Comparison of ENCODE assay signal across 22 cellular contexts in genomic region chr10:52688906-52689305, GRCh38.
A peak's percentile ranks its signal among the peaks of the same experiment; 100 is the strongest.
DNase-seq lines count a peak whose midpoint lies in the region; ATAC-seq, FAIRE-seq and TF ChIP-seq lines count a peak whose summit lies in the region.
"Had no signal": no experiment of that assay in that cellular context is flagged by ENCODE, and none has a peak within 500 bp of the region (broad histone marks: within the 10 kb centered on the region; RNA-seq: fewer than 3 reads in every experiment).

No MANE protein-coding gene starts in this region.

- no peaks in the 10 kb centered on the region for H3K36me3 Mint-ChIP-seq in glutamatergic neuron (ENCODE audit: unreplicated experiment)
- no peaks in the 10 kb centered on the region for H3K36me3 Mint-ChIP-seq in activated T-cell treated with anti-CD3 and anti-CD28 coated beads, Interleukin-2, amount 50 U/mL, for 4 hours (ENCODE audit: insufficient read depth)
- H3K36me3 Mint-ChIP-seq: IgD-negative memory B cell had no signal

- no peaks in the 10 kb centered on the region for H3K4me1 Mint-ChIP-seq in glutamatergic neuron (ENCODE audit: low read depth, unreplicated experiment)
- H3K4me1 Mint-ChIP-seq in activated T-cell treated with anti-CD3 and anti-CD28 coated beads, Interleukin-2, amount 50 U/mL, for 4 hours (ENCODE audit: low read depth): no peaks in the 10 kb centered on the region
- H3K4me1 Mint-ChIP-seq: IgD-negative memory B cell had no signal

- no peak overlapping the region for H3K4me3 ChIP-seq in HEK293 (ENCODE audit: low read depth, low read length)
- H3K4me3 ChIP-seq in bronchial epithelial cell (ENCODE audit: low read depth, low read length): no peak overlapping the region
- H3K4me3 ChIP-seq: HAP-1 had no signal

- FAIRE-seq in bronchial epithelial cell (lab: Jason Lieb, UNC): no peak

- TF ChIP-seq CTCF in HEK293 (tag by site-specific recombination; IDR thresholded peaks at IDR 0.05): no peak
- no peak for TF ChIP-seq CTCF in bronchial epithelial cell (IDR thresholded peaks at IDR 0.05; ENCODE audit: insufficient read depth, low read length, severe bottlenecking)
- TF ChIP-seq CTCF in glutamatergic neuron (IDR thresholded peaks at IDR 0.05; ENCODE audit: partially characterized antibody, unreplicated experiment): no peak

- no peak overlapping the region for H3K4me3 Mint-ChIP-seq in glutamatergic neuron (ENCODE audit: unreplicated experiment)
- no peak overlapping the region for H3K4me3 Mint-ChIP-seq in activated T-cell treated with anti-CD3 and anti-CD28 coated beads, Interleukin-2, amount 50 U/mL, for 4 hours
- H3K4me3 Mint-ChIP-seq: IgD-negative memory B cell had no signal

- H3K4me1 ChIP-seq in HEK293 (ENCODE audit: control insufficient read depth, insufficient read depth, low read length): no peaks in the 10 kb centered on the region
- H3K4me1 ChIP-seq: HAP-1 had no signal

- H3K36me3 ChIP-seq in HEK293 (ENCODE audit: control insufficient read depth in 2 of 2, insufficient read depth in 1 of 2, low read length in 2 of 2): no peaks in the 10 kb centered on the region
- no peaks in the 10 kb centered on the region for H3K36me3 ChIP-seq in bronchial epithelial cell (ENCODE audit: control insufficient read depth, insufficient read depth, low read length)
- H3K36me3 ChIP-seq: HAP-1 had no signal

- peaks cover 1% of the 10 kb centered on the region for H3K9me3 Mint-ChIP-seq in glutamatergic neuron (ENCODE audit: unreplicated experiment)
- H3K9me3 Mint-ChIP-seq in activated T-cell treated with anti-CD3 and anti-CD28 coated beads, Interleukin-2, amount 50 U/mL, for 4 hours: peaks cover 13% of the 10 kb centered on the region

- no peak for ATAC-seq in activated T-cell treated with anti-CD3 and anti-CD28 coated beads, Interleukin-2, amount 50 U/mL, for 4 hours
- ATAC-seq in GM18909 (IDR thresholded peaks at IDR 0.05; ENCODE audit: poor library complexity, unreplicated experiment) (no peak), HG02759 (IDR thresholded peaks at IDR 0.05; ENCODE audit: unreplicated experiment) (no peak)

- no peaks in the 10 kb centered on the region for H3K27me3 Mint-ChIP-seq in glutamatergic neuron (ENCODE audit: unreplicated experiment)
- H3K27me3 Mint-ChIP-seq in activated T-cell treated with anti-CD3 and anti-CD28 coated beads, Interleukin-2, amount 50 U/mL, for 4 hours (ENCODE audit: low read depth): no peaks in the 10 kb centered on the region
- H3K27me3 Mint-ChIP-seq: IgD-negative memory B cell had no signal

- H3K9me3 ChIP-seq in HEK293 (ENCODE audit: control insufficient read depth, insufficient read depth, low read depth, low read length): no peaks in the 10 kb centered on the region
- H3K9me3 ChIP-seq: HAP-1, SK-N-SH had no signal

- H3K27me3 ChIP-seq in bronchial epithelial cell (ENCODE audit: control insufficient read depth, insufficient read depth, low read length): no peaks in the 10 kb centered on the region

- H3K27ac Mint-ChIP-seq in glutamatergic neuron (ENCODE audit: unreplicated experiment): peak overlapping the region; percentile 57
- H3K27ac Mint-ChIP-seq: IgD-negative memory B cell had no signal

- peak; percentile 67 for DNase-seq in A172 (ENCODE audit: low spot score)
- peak; percentile 55 for DNase-seq in bronchial epithelial cell (ENCODE audit: low read depth)
- DNase-seq in glutamatergic neuron: no peak
- DNase-seq in activated T-cell treated with anti-CD3 and anti-CD28 coated beads, Interleukin-2, amount 50 U/mL, for 4 hours: no peak
- no peak for DNase-seq in HuH-7 (ENCODE audit: low spot score)
- DNase-seq: 8988T, EL, GF-D8, NCI-H1694, NCI-H2081, NCI-H2171, NCI-H345, NCI-H524 treated with DMSO at 0.1 percent for 48 hours, OCI-M1, SIG-M5, SK-N-SH had no signal

- POLR2A ChIA-PET in HEK293 (lab: Yijun Ruan, JAX): no interaction called here

- no peak overlapping the region for H3K27ac ChIP-seq in HEK293 (ENCODE audit: extremely low read depth, low read depth, low read length)
- H3K27ac ChIP-seq: C4-2B had no signal

- CTCF ChIA-PET in HEK293 (lab: Yijun Ruan, JAX): interaction anchor here (0.6 kb wide), 1 partner anchor 1575 kb away, joined by 3 read pairs; no protein-coding TSS in a partner anchor

TF ChIP-seq in HEK293, 187 proteins besides CTCF, POLR2A, EP300 and RAD21:
- TF ChIP-seq ZNF211 (tag by site-specific recombination; IDR thresholded peaks at IDR 0.05; ENCODE audit: low read depth) (no peak), ZNF24 (tag by site-specific recombination; IDR thresholded peaks at IDR 0.05) (no peak), SETDB1 (IDR thresholded peaks at IDR 0.05; ENCODE audit: insufficient read length, low read length) (peak; percentile 69), ZNF248 (tag by site-specific recombination; IDR thresholded peaks at IDR 0.05) (no peak), ZNF280D (tag by site-specific recombination; IDR thresholded peaks at IDR 0.05) (no peak)

Comparison
In these comparisons a context has a peak if more than half of its experiments do, and no peak if none do; other contexts are left out.
1. DNase-seq: peak in A172 (single experiment) and bronchial epithelial cell (single experiment); none in glutamatergic neuron (single experiment), activated T-cell treated with anti-CD3 and anti-CD28 coated beads, Interleukin-2, amount 50 U/mL, for 4 hours (single experiment) and HuH-7 (single experiment).